ENCODE assay signal across 7 cellular contexts in genomic region chr13:35157143-35157755, GRCh38.
DNase-seq lines count a peak whose midpoint lies in the region; ATAC-seq, FAIRE-seq and TF ChIP-seq lines count a peak whose summit lies in the region.

No MANE protein-coding gene starts in this region.

- DNase-seq in EL (peak; percentile 55), HuH-7 (ENCODE audit: low spot score) (peak; percentile 6), RCC 7860 (ENCODE audit: low spot score) (peak; percentile 25), choroid plexus epithelial cell (ENCODE audit: low read depth) (peak; percentile 78), lung (ENCODE audit: low spot score) (peak; percentile 33), HK-2 (ENCODE audit: unreplicated experiment) (no peak)

- no peaks in the 10 kb centered on the region for H3K27me3 ChIP-seq in lung (ENCODE audit: control insufficient read depth, insufficient read depth)

- peak; percentile 67 for FAIRE-seq in RCC 7860 (lab: Jason Lieb, UNC)

- H3K4me1 ChIP-seq in lung (ENCODE audit: control insufficient read depth in 2 of 2, insufficient read depth in 2 of 2, low read length in 2 of 2): no peaks in the 10 kb centered on the region

- H3K36me3 ChIP-seq in lung (ENCODE audit: control insufficient read depth in 2 of 2, insufficient read depth in 2 of 2, low read length in 2 of 2): peaks cover 0 to 3% of the 10 kb centered on the region in 2 donors

- ATAC-seq in GM19463 (IDR thresholded peaks at IDR 0.05; ENCODE audit: unreplicated experiment) (peak; percentile 63), lung (ENCODE audit: insufficient read depth, low FRiP score) (no peak)

- 45 to 58% methylated on average over 3 of the region's 3 CpGs for WGBS in lung, 2 donors

- H3K9me3 ChIP-seq in lung (ENCODE audit: control insufficient read depth in 2 of 2, insufficient read depth in 1 of 2, low read length in 1 of 2): no peaks in the 10 kb centered on the region

- no peak overlapping the region for H3K27ac ChIP-seq in lung (ENCODE audit: low read depth in 1 of 2, low read length in 1 of 2)

- TF ChIP-seq CTCF in choroid plexus epithelial cell (conservative IDR thresholded peaks at IDR 0.05; ENCODE audit: low read depth, low read length) (peak; percentile 70), lung (IDR thresholded peaks at IDR 0.05; ENCODE audit: control extremely low read depth, extremely low read depth) (peak; percentile 38)

- no peak overlapping the region for H3K4me3 ChIP-seq in choroid plexus epithelial cell (ENCODE audit: low read depth, low read length)
- no peak overlapping the region for H3K4me3 ChIP-seq in lung
